In genomic region chr5:58240286-58240685, GRCh38 we compare ENCODE assay signal across 14 cellular contexts.
DNase-seq lines count a peak whose midpoint lies in the region; ATAC-seq, FAIRE-seq and TF ChIP-seq lines count a peak whose summit lies in the region.
"Had no signal": no experiment of that assay in that cellular context is flagged by ENCODE, and none has a peak within 500 bp of the region (broad histone marks: within the 10 kb centered on the region; RNA-seq: fewer than 3 reads in every experiment).

No MANE protein-coding gene starts in this region.

- no peaks in the 10 kb centered on the region for H3K79me2 ChIP-seq in osteoblast (ENCODE audit: insufficient read depth, low read length)

- no peak for FAIRE-seq in RCC 7860 (lab: Jason Lieb, UNC)

- H3K4me3 ChIP-seq in osteoblast (ENCODE audit: insufficient read depth, low read length): no peak overlapping the region
- H3K4me3 ChIP-seq in psoas muscle: no peak overlapping the region
- H3K4me3 ChIP-seq: cardiac muscle cell, sigmoid colon had no signal

- ATAC-seq in HG02571 (IDR thresholded peaks at IDR 0.05; ENCODE audit: unreplicated experiment): no peak
- ATAC-seq in HG02852 (IDR thresholded peaks at IDR 0.05; ENCODE audit: unreplicated experiment): no peak
- ATAC-seq in HG03159 (IDR thresholded peaks at IDR 0.05; ENCODE audit: unreplicated experiment): no peak
- no peak for ATAC-seq in psoas muscle
- ATAC-seq: activated CD4-positive, alpha-beta T cell treated with anti-CD3 and anti-CD28 coated beads for 36 hours; CD8-positive, alpha-beta T cell had no signal

- no peak for TF ChIP-seq CTCF in osteoblast (IDR thresholded peaks at IDR 0.05; ENCODE audit: extremely low read depth, low read depth, low read length)
- no peak for TF ChIP-seq CTCF in psoas muscle (IDR thresholded peaks at IDR 0.05)

- H3K4me1 ChIP-seq in osteoblast (ENCODE audit: insufficient read depth, low read length): peaks cover 17% of the 10 kb centered on the region
- H3K4me1 ChIP-seq in psoas muscle: peaks cover 15% of the 10 kb centered on the region
- H3K4me1 ChIP-seq: sigmoid colon had no signal

- H2AFZ ChIP-seq in osteoblast (ENCODE audit: low read length): peak overlapping the region; percentile 21

- no peaks in the 10 kb centered on the region for H4K20me1 ChIP-seq in osteoblast (ENCODE audit: insufficient read depth, low read length)

- peak; percentile 84 for DNase-seq in EL
- peak; percentile 11 for DNase-seq in RCC 7860 (ENCODE audit: low spot score)
- peak; percentile 90 for DNase-seq in dermis blood vessel endothelial cell
- DNase-seq in osteoblast (ENCODE audit: insufficient read length, low spot score, missing footprints): peak; percentile 17
- DNase-seq in psoas muscle: no peak
- DNase-seq: activated CD4-positive, alpha-beta T cell treated with anti-CD3 and anti-CD28 coated beads for 36 hours; CD8-positive, alpha-beta T cell; erythroblast; NCI-H2107; sigmoid colon had no signal

- no peaks in the 10 kb centered on the region for H3K36me3 ChIP-seq in osteoblast (ENCODE audit: insufficient read depth, low read length)
- H3K36me3 ChIP-seq in psoas muscle (ENCODE audit: insufficient read depth in 1 of 2, low read depth in 1 of 2): no peaks in the 10 kb centered on the region
- H3K36me3 ChIP-seq: cardiac muscle cell, sigmoid colon had no signal

- no peak overlapping the region for H3K4me2 ChIP-seq in osteoblast (ENCODE audit: insufficient read depth, low read length)

- H3K27ac ChIP-seq in osteoblast (ENCODE audit: low read depth, low read length): no peak overlapping the region
- H3K27ac ChIP-seq in psoas muscle: no peak overlapping the region
- H3K27ac ChIP-seq: cardiac muscle cell, sigmoid colon had no signal

- intact Hi-C loops in psoas muscle (cut with DNase I): no loop called here

- 53 to 67% (median 55%) methylated on average over 3 of the region's 3 CpGs for WGBS in psoas muscle, 3 donors

- H3K9me3 ChIP-seq in osteoblast (ENCODE audit: low read depth, low read length) (no peaks in the 10 kb centered on the region), psoas muscle (no peaks in the 10 kb centered on the region)
- H3K9me3 ChIP-seq: sigmoid colon had no signal

- H3K27me3 ChIP-seq in osteoblast (ENCODE audit: insufficient read depth, low read length) (no peaks in the 10 kb centered on the region), psoas muscle (ENCODE audit: insufficient read depth in 3 of 3, low read length in 2 of 3) (no peaks in the 10 kb centered on the region)
- H3K27me3 ChIP-seq: cardiac muscle cell, sigmoid colon had no signal

Comparison
In these comparisons a context has a peak if more than half of its experiments do, and no peak if none do; other contexts are left out.
1. DNase-seq: peak in EL (single experiment), RCC 7860 (single experiment), dermis blood vessel endothelial cell (single experiment) and osteoblast (single experiment); none in psoas muscle (0 of 2).